Comparison of ENCODE assay signal across 1 cellular context in the genomic region with DNA sequence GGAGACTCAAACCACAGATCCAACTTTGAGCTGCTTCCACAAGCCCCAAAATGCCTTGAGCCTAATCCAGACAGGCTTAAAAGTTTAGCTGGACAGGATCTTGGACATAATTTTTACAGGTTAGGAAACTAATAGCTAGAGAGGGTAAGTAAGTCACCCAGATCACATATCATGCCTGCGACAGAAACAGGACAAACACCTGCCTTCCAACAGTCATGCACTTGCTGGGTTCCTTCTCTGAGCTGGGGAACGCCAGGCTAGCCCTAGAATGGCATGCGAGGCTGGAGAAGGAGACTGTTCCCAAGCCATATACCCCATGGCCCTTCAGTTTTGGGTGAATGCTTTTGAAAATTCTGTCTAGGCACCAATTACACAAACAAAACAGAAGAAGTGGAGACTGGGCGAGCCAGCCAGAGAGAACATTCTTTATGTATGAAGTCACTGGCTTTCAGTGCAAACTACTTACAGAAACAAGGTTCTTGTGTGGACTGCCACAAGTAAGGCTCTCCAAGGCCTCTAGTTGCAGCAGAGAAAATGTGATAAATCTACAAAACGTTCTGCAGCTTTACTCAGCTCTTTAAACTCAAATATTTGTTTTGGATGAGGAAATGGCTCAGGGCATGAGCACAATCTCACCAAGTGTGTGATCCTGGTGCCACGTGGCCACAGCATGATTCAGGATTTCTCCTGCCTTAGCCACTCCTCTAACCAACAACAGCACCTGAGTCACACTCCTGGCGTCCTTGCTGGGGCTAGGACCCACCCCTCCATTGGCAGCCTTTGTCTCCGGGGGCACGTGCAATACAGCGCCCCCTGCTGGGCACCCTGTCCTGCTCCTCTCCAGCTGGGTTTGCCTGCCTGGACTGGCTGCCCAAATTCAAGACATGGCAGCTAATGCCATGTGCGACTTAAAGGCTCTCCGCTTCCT.
TF ChIP-seq lines count a peak whose summit lies in the region.

No MANE protein-coding gene starts in this region.

TF ChIP-seq in HEK293, 187 proteins besides CTCF, POLR2A, EP300 and RAD21 (continued from another document and continues in another):
- TF ChIP-seq, protein P1, sequence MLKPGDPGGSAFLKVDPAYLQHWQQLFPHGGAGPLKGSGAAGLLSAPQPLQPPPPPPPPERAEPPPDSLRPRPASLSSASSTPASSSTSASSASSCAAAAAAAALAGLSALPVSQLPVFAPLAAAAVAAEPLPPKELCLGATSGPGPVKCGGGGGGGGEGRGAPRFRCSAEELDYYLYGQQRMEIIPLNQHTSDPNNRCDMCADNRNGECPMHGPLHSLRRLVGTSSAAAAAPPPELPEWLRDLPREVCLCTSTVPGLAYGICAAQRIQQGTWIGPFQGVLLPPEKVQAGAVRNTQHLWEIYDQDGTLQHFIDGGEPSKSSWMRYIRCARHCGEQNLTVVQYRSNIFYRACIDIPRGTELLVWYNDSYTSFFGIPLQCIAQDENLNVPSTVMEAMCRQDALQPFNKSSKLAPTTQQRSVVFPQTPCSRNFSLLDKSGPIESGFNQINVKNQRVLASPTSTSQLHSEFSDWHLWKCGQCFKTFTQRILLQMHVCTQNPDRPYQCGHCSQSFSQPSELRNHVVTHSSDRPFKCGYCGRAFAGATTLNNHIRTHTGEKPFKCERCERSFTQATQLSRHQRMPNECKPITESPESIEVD (tag by site-specific recombination; IDR thresholded peaks at IDR 0.05): peak; percentile 81
- no peak for TF ChIP-seq ZFP41 (tag by site-specific recombination; IDR thresholded peaks at IDR 0.05; ENCODE audit: borderline replicate concordance)
- no peak for TF ChIP-seq SCRT1 (tag by site-specific recombination; IDR thresholded peaks at IDR 0.05; ENCODE audit: borderline replicate concordance)
- peak; percentile 38 for TF ChIP-seq ZNF394 (tag by site-specific recombination; IDR thresholded peaks at IDR 0.05; ENCODE audit: borderline replicate concordance)
- no peak for TF ChIP-seq PRDM2 (tag by site-specific recombination; IDR thresholded peaks at IDR 0.05; ENCODE audit: borderline replicate concordance)
- 0 out of 2 replicates have a peak, but pooled peaks have one; percentile 45 for TF ChIP-seq ZSCAN30 (tag by site-specific recombination; IDR thresholded peaks at IDR 0.05)
- 0 out of 2 replicates have a peak, but pooled peaks have one; percentile 28 for TF ChIP-seq ZFP37 (tag by site-specific recombination; IDR thresholded peaks at IDR 0.05)
- no peak for TF ChIP-seq KLF10 (tag by site-specific recombination; IDR thresholded peaks at IDR 0.05)
- TF ChIP-seq ZNF600 (tag by site-specific recombination; IDR thresholded peaks at IDR 0.05): peak; percentile 90
- TF ChIP-seq, protein P2, sequence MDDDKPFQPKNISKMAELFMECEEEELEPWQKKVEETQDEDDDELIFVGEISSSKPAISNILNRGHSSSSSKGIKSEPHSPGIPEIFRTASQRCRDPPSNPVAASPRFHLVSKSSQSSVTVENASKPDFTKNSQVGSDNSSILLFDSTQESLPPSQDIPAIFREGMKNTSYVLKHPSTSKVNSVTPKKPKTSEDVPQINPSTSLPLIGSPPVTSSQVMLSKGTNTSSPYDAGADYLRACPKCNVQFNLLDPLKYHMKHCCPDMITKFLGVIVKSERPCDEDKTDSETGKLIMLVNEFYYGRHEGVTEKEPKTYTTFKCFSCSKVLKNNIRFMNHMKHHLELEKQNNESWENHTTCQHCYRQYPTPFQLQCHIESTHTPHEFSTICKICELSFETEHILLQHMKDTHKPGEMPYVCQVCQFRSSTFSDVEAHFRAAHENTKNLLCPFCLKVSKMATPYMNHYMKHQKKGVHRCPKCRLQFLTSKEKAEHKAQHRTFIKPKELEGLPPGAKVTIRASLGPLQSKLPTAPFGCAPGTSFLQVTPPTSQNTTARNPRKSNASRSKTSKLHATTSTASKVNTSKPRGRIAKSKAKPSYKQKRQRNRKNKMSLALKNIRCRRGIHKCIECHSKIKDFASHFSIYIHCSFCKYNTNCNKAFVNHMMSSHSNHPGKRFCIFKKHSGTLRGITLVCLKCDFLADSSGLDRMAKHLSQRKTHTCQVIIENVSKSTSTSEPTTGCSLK (tag by site-specific recombination; IDR thresholded peaks at IDR 0.05): no peak
- TF ChIP-seq ZBTB26 (tag by site-specific recombination; optimal IDR thresholded peaks at IDR 0.05): peak; percentile 24
- TF ChIP-seq SP7 (tag by site-specific recombination; IDR thresholded peaks at IDR 0.05): peak; percentile 76
- TF ChIP-seq ZNF621 (tag by site-specific recombination; IDR thresholded peaks at IDR 0.05): no peak
- TF ChIP-seq ZNF561 (tag by site-specific recombination; IDR thresholded peaks at IDR 0.05; ENCODE audit: borderline replicate concordance): 0 out of 2 replicates have a peak, but pooled peaks have one; percentile 39
- TF ChIP-seq ZNF121 (tag by site-specific recombination; IDR thresholded peaks at IDR 0.05): no peak
- no peak for TF ChIP-seq ZNF560 (tag by site-specific recombination; IDR thresholded peaks at IDR 0.05; ENCODE audit: borderline replicate concordance)
- no peak for TF ChIP-seq ZNF530 (tag by site-specific recombination; IDR thresholded peaks at IDR 0.05; ENCODE audit: low read depth)
- TF ChIP-seq, protein P3, sequence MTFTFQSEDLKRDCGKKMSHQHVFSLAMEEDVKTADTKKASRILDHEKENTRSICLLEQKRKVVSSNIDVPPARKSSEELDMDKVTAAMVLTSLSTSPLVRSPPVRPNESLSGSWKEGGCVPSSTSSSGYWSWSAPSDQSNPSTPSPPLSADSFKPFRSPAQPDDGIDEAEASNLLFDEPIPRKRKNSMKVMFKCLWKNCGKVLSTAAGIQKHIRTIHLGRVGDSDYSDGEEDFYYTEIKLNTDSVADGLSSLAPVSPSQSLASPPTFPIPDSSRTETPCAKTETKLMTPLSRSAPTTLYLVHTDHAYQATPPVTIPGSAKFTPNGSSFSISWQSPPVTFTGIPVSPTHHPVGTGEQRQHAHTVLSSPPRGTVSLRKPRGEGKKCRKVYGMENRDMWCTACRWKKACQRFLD (tag by site-specific recombination; IDR thresholded peaks at IDR 0.05): no peak
- no peak for TF ChIP-seq ZBTB10 (tag by site-specific recombination; IDR thresholded peaks at IDR 0.05)
- TF ChIP-seq ZNF292 (tag by site-specific recombination; IDR thresholded peaks at IDR 0.05; ENCODE audit: borderline replicate concordance, low read depth): no peak
- peak; percentile 47 for TF ChIP-seq ZIC2 (tag by site-specific recombination; IDR thresholded peaks at IDR 0.05)
- TF ChIP-seq ZNF777 (tag by site-specific recombination; IDR thresholded peaks at IDR 0.05; ENCODE audit: borderline replicate concordance): no peak
- TF ChIP-seq HOXD13 (CRISPR knock-in tag; IDR thresholded peaks at IDR 0.05; ENCODE audit: borderline replicate concordance): no peak
- 0 out of 2 replicates have a peak, but pooled peaks have one; percentile 25 for TF ChIP-seq KLF1 (tag by site-specific recombination; IDR thresholded peaks at IDR 0.05)
- 0 out of 2 replicates have a peak, but pooled peaks have one; percentile 39 for TF ChIP-seq YY1 (tag by site-specific recombination; IDR thresholded peaks at IDR 0.05)
- 0 out of 2 replicates have a peak, but pooled peaks have one; percentile 28 for TF ChIP-seq KLF16 (tag by site-specific recombination; IDR thresholded peaks at IDR 0.05)
- peak; percentile 45; the same call in 1 of the 2 replicates for TF ChIP-seq KLF9 (tag by site-specific recombination; IDR thresholded peaks at IDR 0.05; ENCODE audit: low read depth)
- no peak for TF ChIP-seq ZNF544 (tag by site-specific recombination; IDR thresholded peaks at IDR 0.05)
- no peak for TF ChIP-seq ELK4 (IDR thresholded peaks at IDR 0.05; ENCODE audit: borderline replicate concordance, low read depth, low read length)
- peak; percentile 73; the same call in 1 of the 2 replicates for TF ChIP-seq ZNF133 (tag by site-specific recombination; IDR thresholded peaks at IDR 0.05)
- TF ChIP-seq, protein P4, sequence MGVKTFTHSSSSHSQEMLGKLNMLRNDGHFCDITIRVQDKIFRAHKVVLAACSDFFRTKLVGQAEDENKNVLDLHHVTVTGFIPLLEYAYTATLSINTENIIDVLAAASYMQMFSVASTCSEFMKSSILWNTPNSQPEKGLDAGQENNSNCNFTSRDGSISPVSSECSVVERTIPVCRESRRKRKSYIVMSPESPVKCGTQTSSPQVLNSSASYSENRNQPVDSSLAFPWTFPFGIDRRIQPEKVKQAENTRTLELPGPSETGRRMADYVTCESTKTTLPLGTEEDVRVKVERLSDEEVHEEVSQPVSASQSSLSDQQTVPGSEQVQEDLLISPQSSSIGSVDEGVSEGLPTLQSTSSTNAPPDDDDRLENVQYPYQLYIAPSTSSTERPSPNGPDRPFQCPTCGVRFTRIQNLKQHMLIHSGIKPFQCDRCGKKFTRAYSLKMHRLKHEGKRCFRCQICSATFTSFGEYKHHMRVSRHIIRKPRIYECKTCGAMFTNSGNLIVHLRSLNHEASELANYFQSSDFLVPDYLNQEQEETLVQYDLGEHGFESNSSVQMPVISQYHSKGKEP (tag by site-specific recombination; IDR thresholded peaks at IDR 0.05): no peak
- no peak for TF ChIP-seq ZNF138 (tag by site-specific recombination; IDR thresholded peaks at IDR 0.05; ENCODE audit: borderline replicate concordance)
- peak; percentile 84 for TF ChIP-seq ZBTB17 (tag by site-specific recombination; IDR thresholded peaks at IDR 0.05)
